ENCODE assay signal across 25 cellular contexts in genomic region chr16:82991435-82991834, GRCh38.
"Had no signal": no experiment of that assay in that cellular context is flagged by ENCODE, and none has a peak within 500 bp of the region (broad histone marks: within the 10 kb centered on the region; RNA-seq: fewer than 3 reads in every experiment).

No MANE protein-coding gene starts in this region.

- ATAC-seq: right lobe of liver; stimulated activated effector memory CD8-positive, alpha-beta T cell treated with anti-CD3 and anti-CD28 coated beads, Interleukin-12 subunit alpha, Interleukin-12 subunit beta, amount 100 ng/mL, for 72 hours had no signal

- H3K9ac ChIP-seq: neural progenitor cell had no signal

- FAIRE-seq: islet of Langerhans, kidney had no signal

- H3K9me3 ChIP-seq: left ventricle myocardium inferior, neutrophil, ovary, right atrium auricular region, right lobe of liver, spleen, tibial nerve, upper lobe of left lung, vagina had no signal

- H3K4me1 ChIP-seq: neural progenitor cell, right lobe of liver, spleen had no signal

- H3K36me3 ChIP-seq: left ventricle myocardium inferior, neural progenitor cell, neutrophil, ovary, right atrium auricular region, right lobe of liver, spleen, tibial nerve, upper lobe of left lung, vagina had no signal

- H3K27me3 ChIP-seq: neural progenitor cell, neutrophil, ovary, right atrium auricular region, right lobe of liver, spleen, tibial nerve, upper lobe of left lung, vagina had no signal

- DNase-seq: head of caudate nucleus; hypothalamus; immature natural killer cell; kidney; left ventricle myocardium inferior; mesendoderm; naive B cell; natural killer cell; nephron progenitor cell; occipital lobe; ovary; right lobe of liver; spleen; stimulated activated CD4-positive, alpha-beta T cell treated with anti-CD3 and anti-CD28 coated beads, Interleukin-4, amount 100 ng/mL, for 24 hours; stimulated activated naive CD4-positive, alpha-beta T cell; substantia nigra; upper lobe of left lung had no signal

- H3K27ac ChIP-seq: left ventricle myocardium inferior, neural progenitor cell, neutrophil, ovary, right atrium auricular region, right lobe of liver, spleen, tibial nerve, upper lobe of left lung, vagina had no signal

- H3K4me3 ChIP-seq: left ventricle myocardium inferior, lung, neural progenitor cell, ovary, right atrium auricular region, right lobe of liver, spleen, tibial nerve, upper lobe of left lung, vagina had no signal
